In the genomic region with DNA sequence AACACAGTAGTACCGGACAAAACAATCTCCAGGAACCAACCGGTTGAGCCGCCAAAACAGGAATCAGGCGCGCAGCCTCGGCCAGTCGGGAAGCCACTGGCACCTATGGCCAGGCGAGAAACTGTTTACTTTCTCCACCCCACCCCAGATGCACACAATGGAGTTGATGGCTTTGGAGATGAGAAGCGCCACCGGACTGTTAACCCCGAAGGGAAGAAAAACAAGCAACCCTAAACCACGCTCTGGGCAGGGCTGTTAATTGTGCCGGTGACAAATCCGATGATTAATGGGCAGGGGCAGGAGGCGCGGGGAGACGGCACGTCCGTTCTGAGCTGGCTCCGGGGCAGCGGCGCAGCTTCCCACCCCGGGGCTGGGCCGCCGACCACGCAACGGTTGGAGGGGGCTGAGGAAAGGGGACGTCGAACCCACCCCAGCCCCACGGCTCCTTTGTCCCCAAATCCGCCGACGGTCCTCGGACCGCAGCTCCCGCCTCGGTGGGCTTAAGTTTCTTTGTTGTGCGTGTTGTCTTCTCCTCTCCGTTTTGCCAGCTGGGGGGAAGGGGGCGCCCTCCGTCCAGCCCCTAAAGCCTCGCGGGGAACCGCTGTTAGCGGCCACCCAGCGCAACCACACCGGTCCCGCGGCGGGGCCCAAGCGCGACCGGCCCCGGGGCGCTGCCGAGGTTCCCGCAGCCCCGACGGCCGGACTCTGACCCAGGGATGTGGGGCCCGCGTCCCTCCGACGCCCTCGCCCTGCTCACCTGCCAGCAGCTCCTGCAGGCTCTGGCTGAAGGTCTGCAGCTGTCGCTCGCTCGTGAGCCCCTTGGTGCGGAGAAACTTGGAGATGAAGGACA, we compare ENCODE assay signal across 1 cellular context.
TF ChIP-seq lines count a peak whose summit lies in the region.

No MANE protein-coding gene starts in this region.

TF ChIP-seq in HepG2, 621 proteins besides CTCF, POLR2A, EP300 and RAD21 (continued from another document and continues in another):
- no peak for TF ChIP-seq SIN3B (IDR thresholded peaks at IDR 0.05; ENCODE audit: low read length)
- peak; percentile 41; the same call in 1 of the 2 replicates for TF ChIP-seq SMAD1 (CRISPR knock-in tag; IDR thresholded peaks at IDR 0.05; ENCODE audit: borderline replicate concordance, low read depth)
- TF ChIP-seq DPF2 (CRISPR knock-in tag; IDR thresholded peaks at IDR 0.05; ENCODE audit: borderline replicate concordance, low read depth), result no peak
- no peak for TF ChIP-seq U2AF1 (optimal IDR thresholded peaks at IDR 0.05; ENCODE audit: low read depth, low read length)
- TF ChIP-seq THYN1 (CRISPR knock-in tag; IDR thresholded peaks at IDR 0.05; ENCODE audit: borderline replicate concordance, low read depth), result no peak
- TF ChIP-seq, protein P1, sequence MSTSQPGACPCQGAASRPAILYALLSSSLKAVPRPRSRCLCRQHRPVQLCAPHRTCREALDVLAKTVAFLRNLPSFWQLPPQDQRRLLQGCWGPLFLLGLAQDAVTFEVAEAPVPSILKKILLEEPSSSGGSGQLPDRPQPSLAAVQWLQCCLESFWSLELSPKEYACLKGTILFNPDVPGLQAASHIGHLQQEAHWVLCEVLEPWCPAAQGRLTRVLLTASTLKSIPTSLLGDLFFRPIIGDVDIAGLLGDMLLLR (CRISPR knock-in tag; IDR thresholded peaks at IDR 0.05), result no peak
- TF ChIP-seq HNRNPUL1 (IDR thresholded peaks at IDR 0.05; ENCODE audit: low read depth, low read length), result no peak
- TF ChIP-seq ZNF441 (CRISPR knock-in tag; IDR thresholded peaks at IDR 0.05; ENCODE audit: borderline replicate concordance), result 0 out of 2 replicates have a peak, but pooled peaks have one; percentile 10
- TF ChIP-seq, protein P2, sequence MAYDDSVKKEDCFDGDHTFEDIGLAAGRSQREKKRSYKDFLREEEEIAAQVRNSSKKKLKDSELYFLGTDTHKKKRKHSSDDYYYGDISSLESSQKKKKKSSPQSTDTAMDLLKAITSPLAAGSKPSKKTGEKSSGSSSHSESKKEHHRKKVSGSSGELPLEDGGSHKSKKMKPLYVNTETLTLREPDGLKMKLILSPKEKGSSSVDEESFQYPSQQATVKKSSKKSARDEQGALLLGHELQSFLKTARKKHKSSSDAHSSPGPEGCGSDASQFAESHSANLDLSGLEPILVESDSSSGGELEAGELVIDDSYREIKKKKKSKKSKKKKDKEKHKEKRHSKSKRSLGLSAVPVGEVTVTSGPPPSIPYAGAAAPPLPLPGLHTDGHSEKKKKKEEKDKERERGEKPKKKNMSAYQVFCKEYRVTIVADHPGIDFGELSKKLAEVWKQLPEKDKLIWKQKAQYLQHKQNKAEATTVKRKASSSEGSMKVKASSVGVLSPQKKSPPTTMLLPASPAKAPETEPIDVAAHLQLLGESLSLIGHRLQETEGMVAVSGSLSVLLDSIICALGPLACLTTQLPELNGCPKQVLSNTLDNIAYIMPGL (CRISPR knock-in tag; IDR thresholded peaks at IDR 0.05; ENCODE audit: borderline replicate concordance in 1 of 2, low read depth in 1 of 2), result peak; percentile 41 to 69; a peak in 3 of 4 replicates
- no peak for TF ChIP-seq KDM3A (CRISPR knock-in tag; IDR thresholded peaks at IDR 0.05; ENCODE audit: low read depth)
- TF ChIP-seq ZNF570 (CRISPR knock-in tag; IDR thresholded peaks at IDR 0.05; ENCODE audit: borderline replicate concordance), result no peak
- no peak for TF ChIP-seq MXI1 (IDR thresholded peaks at IDR 0.05; ENCODE audit: borderline replicate concordance, low read depth, low read length)
- TF ChIP-seq ZNF564 (CRISPR knock-in tag; IDR thresholded peaks at IDR 0.05), result no peak
- no peak for TF ChIP-seq KLF13 (CRISPR knock-in tag; IDR thresholded peaks at IDR 0.05)
- TF ChIP-seq PCBP1 (IDR thresholded peaks at IDR 0.05; ENCODE audit: borderline replicate concordance, low read depth, low read length), result 0 out of 2 replicates have a peak, but pooled peaks have one; percentile 24
- TF ChIP-seq FOXO1 (CRISPR knock-in tag; IDR thresholded peaks at IDR 0.05), result no peak
- TF ChIP-seq SRF (IDR thresholded peaks at IDR 0.05; ENCODE audit: low read depth, low read length), result no peak
- TF ChIP-seq, protein P3, sequence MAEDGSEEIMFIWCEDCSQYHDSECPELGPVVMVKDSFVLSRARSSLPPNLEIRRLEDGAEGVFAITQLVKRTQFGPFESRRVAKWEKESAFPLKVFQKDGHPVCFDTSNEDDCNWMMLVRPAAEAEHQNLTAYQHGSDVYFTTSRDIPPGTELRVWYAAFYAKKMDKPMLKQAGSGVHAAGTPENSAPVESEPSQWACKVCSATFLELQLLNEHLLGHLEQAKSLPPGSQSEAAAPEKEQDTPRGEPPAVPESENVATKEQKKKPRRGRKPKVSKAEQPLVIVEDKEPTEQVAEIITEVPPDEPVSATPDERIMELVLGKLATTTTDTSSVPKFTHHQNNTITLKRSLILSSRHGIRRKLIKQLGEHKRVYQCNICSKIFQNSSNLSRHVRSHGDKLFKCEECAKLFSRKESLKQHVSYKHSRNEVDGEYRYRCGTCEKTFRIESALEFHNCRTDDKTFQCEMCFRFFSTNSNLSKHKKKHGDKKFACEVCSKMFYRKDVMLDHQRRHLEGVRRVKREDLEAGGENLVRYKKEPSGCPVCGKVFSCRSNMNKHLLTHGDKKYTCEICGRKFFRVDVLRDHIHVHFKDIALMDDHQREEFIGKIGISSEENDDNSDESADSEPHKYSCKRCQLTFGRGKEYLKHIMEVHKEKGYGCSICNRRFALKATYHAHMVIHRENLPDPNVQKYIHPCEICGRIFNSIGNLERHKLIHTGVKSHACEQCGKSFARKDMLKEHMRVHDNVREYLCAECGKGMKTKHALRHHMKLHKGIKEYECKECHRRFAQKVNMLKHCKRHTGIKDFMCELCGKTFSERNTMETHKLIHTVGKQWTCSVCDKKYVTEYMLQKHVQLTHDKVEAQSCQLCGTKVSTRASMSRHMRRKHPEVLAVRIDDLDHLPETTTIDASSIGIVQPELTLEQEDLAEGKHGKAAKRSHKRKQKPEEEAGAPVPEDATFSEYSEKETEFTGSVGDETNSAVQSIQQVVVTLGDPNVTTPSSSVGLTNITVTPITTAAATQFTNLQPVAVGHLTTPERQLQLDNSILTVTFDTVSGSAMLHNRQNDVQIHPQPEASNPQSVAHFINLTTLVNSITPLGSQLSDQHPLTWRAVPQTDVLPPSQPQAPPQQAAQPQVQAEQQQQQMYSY (CRISPR knock-in tag; IDR thresholded peaks at IDR 0.05), result no peak
- TF ChIP-seq SYNCRIP (IDR thresholded peaks at IDR 0.05; ENCODE audit: insufficient read depth, low read depth, low read length), result no peak
- TF ChIP-seq ZNF224 (CRISPR knock-in tag; IDR thresholded peaks at IDR 0.05), result peak; percentile 59; the same call in 1 of the 2 replicates
- no peak for TF ChIP-seq NCOA5 (CRISPR knock-in tag; IDR thresholded peaks at IDR 0.05)
- TF ChIP-seq, protein P4, sequence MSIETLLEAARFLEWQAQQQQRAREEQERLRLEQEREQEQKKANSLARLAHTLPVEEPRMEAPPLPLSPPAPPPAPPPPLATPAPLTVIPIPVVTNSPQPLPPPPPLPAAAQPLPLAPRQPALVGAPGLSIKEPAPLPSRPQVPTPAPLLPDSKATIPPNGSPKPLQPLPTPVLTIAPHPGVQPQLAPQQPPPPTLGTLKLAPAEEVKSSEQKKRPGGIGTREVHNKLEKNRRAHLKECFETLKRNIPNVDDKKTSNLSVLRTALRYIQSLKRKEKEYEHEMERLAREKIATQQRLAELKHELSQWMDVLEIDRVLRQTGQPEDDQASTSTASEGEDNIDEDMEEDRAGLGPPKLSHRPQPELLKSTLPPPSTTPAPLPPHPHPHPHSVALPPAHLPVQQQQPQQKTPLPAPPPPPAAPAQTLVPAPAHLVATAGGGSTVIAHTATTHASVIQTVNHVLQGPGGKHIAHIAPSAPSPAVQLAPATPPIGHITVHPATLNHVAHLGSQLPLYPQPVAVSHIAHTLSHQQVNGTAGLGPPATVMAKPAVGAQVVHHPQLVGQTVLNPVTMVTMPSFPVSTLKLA (IDR thresholded peaks at IDR 0.05), result no peak
- TF ChIP-seq GLI4 (CRISPR knock-in tag; IDR thresholded peaks at IDR 0.05; ENCODE audit: borderline replicate concordance), result peak; percentile 63; the same call in 1 of the 2 replicates
- peak; percentile 30 for TF ChIP-seq ZNF350 (CRISPR knock-in tag; IDR thresholded peaks at IDR 0.05; ENCODE audit: borderline replicate concordance, low read depth)
- TF ChIP-seq HNRNPH1 (optimal IDR thresholded peaks at IDR 0.05; ENCODE audit: low read depth, low read length), result no peak
- TF ChIP-seq RFXANK (CRISPR knock-in tag; IDR thresholded peaks at IDR 0.05), result no peak
- TF ChIP-seq, protein P5, sequence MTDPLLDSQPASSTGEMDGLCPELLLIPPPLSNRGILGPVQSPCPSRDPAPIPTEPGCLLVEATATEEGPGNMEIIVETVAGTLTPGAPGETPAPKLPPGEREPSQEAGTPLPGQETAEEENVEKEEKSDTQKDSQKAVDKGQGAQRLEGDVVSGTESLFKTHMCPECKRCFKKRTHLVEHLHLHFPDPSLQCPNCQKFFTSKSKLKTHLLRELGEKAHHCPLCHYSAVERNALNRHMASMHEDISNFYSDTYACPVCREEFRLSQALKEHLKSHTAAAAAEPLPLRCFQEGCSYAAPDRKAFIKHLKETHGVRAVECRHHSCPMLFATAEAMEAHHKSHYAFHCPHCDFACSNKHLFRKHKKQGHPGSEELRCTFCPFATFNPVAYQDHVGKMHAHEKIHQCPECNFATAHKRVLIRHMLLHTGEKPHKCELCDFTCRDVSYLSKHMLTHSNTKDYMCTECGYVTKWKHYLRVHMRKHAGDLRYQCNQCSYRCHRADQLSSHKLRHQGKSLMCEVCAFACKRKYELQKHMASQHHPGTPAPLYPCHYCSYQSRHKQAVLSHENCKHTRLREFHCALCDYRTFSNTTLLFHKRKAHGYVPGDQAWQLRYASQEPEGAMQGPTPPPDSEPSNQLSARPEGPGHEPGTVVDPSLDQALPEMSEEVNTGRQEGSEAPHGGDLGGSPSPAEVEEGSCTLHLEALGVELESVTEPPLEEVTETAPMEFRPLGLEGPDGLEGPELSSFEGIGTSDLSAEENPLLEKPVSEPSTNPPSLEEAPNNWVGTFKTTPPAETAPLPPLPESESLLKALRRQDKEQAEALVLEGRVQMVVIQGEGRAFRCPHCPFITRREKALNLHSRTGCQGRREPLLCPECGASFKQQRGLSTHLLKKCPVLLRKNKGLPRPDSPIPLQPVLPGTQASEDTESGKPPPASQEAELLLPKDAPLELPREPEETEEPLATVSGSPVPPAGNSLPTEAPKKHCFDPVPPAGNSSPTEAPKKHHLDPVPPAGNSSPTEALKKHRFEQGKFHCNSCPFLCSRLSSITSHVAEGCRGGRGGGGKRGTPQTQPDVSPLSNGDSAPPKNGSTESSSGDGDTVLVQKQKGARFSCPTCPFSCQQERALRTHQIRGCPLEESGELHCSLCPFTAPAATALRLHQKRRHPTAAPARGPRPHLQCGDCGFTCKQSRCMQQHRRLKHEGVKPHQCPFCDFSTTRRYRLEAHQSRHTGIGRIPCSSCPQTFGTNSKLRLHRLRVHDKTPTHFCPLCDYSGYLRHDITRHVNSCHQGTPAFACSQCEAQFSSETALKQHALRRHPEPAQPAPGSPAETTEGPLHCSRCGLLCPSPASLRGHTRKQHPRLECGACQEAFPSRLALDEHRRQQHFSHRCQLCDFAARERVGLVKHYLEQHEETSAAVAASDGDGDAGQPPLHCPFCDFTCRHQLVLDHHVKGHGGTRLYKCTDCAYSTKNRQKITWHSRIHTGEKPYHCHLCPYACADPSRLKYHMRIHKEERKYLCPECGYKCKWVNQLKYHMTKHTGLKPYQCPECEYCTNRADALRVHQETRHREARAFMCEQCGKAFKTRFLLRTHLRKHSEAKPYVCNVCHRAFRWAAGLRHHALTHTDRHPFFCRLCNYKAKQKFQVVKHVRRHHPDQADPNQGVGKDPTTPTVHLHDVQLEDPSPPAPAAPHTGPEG (CRISPR knock-in tag; IDR thresholded peaks at IDR 0.05), result no peak
- no peak for TF ChIP-seq ZNF850 (CRISPR knock-in tag; conservative IDR thresholded peaks at IDR 0.05)
- TF ChIP-seq PAX8 (CRISPR knock-in tag; IDR thresholded peaks at IDR 0.05; ENCODE audit: borderline replicate concordance), result 0 out of 2 replicates have a peak, but pooled peaks have one; percentile 23
- TF ChIP-seq ZFP37 (CRISPR knock-in tag; IDR thresholded peaks at IDR 0.05; ENCODE audit: borderline replicate concordance), result no peak
- no peak for TF ChIP-seq GATA4 (IDR thresholded peaks at IDR 0.05; ENCODE audit: borderline replicate concordance, low read depth)
- TF ChIP-seq AKAP8 (CRISPR knock-in tag; IDR thresholded peaks at IDR 0.05), result no peak
- TF ChIP-seq FOXJ3 (CRISPR knock-in tag; IDR thresholded peaks at IDR 0.05; ENCODE audit: borderline replicate concordance), result no peak
- no peak for TF ChIP-seq ZNF256 (CRISPR knock-in tag; conservative IDR thresholded peaks at IDR 0.05)
- TF ChIP-seq, protein P6, sequence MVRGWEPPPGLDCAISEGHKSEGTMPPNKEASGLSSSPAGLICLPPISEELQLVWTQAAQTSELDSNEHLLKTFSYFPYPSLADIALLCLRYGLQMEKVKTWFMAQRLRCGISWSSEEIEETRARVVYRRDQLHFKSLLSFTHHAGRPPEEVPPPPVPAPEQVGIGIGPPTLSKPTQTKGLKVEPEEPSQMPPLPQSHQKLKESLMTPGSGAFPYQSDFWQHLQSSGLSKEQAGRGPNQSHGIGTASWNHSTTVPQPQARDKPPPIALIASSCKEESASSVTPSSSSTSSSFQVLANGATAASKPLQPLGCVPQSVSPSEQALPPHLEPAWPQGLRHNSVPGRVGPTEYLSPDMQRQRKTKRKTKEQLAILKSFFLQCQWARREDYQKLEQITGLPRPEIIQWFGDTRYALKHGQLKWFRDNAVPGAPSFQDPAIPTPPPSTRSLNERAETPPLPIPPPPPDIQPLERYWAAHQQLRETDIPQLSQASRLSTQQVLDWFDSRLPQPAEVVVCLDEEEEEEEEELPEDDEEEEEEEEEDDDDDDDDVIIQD (CRISPR knock-in tag; IDR thresholded peaks at IDR 0.05; ENCODE audit: low read depth), result no peak
- no peak for TF ChIP-seq ISX (CRISPR knock-in tag; conservative IDR thresholded peaks at IDR 0.05)
